8 cellular contexts compared by ENCODE assay signal in the genomic region with DNA sequence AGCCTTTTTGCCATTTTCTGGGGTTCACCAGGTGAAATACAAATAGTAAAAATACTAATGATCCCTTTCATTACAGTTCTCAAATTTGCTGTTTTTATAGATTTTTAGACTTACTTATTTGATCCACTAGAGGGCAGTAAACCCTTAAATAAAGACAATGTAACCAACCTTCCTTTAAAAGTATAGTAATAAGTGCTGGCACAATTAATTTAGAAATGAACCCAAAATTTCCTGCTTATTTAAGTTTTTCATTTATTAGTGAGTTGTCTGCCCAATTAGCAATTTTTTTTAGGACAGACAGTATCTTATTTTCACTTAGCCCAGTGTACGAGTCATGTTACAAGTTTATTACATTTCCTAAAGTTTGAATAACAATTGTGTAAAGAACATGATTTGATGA. TPM values are rescaled to one million over a fixed set of nuclear protein-coding genes. Genes with fewer than 3 reads are reported as not detected.
A peak's percentile ranks its signal among the peaks of the same experiment; 100 is the strongest.
DNase-seq lines count a peak whose midpoint lies in the region; ATAC-seq and TF ChIP-seq lines count a peak whose summit lies in the region.

No MANE protein-coding gene starts in this region.

- no peaks in the 10 kb centered on the region for H3K9me3 Mint-ChIP-seq in Caco-2 (ENCODE audit: unreplicated experiment)
- peaks cover 0 to under 1% of the 10 kb centered on the region in 2 donors for H3K9me3 Mint-ChIP-seq in stimulated activated naive B cell treated with anti-CD40 and anti-IgM and Interleukin-4, amounts not matched to agents 10 μg/mL and 1 μg/mL and 100 μg/mL, for 72 hours

- H3K4me3 ChIP-seq in Caco-2 (ENCODE audit: low read depth, low read length): no peak overlapping the region
- H3K4me3 ChIP-seq in gastroesophageal sphincter: no peak overlapping the region
- no peak overlapping the region for H3K4me3 ChIP-seq in tibial artery

- POLR2A ChIA-PET in Caco-2 (lab: Charles Lee): no interaction called here

- intact Hi-C loops in Caco-2 (cut with micrococcal nuclease; ENCODE audit: unreplicated experiment): loop anchor here (1.0 to 5.0 kb wide), 8 partner anchors 21 to 914 kb away; a partner anchor contains a TSS
- intact Hi-C loops in tibial artery (cut with DNase I; ENCODE audit: low total_unique reads): loop anchor here (5.0 to 10.0 kb wide), 5 partner anchors 159 to 379 kb away; a partner anchor contains a TSS

- H3K36me3 ChIP-seq in Caco-2 (ENCODE audit: control insufficient read depth, insufficient read depth, low read length): no peaks in the 10 kb centered on the region
- no peaks in the 10 kb centered on the region for H3K36me3 ChIP-seq in gastroesophageal sphincter
- H3K36me3 ChIP-seq in tibial artery: no peaks in the 10 kb centered on the region

- H3K27ac Mint-ChIP-seq in Caco-2 (ENCODE audit: unreplicated experiment): no peak overlapping the region
- H3K27ac Mint-ChIP-seq in stimulated activated naive B cell treated with anti-CD40 and anti-IgM and Interleukin-4, amounts not matched to agents 10 μg/mL and 1 μg/mL and 100 μg/mL, for 72 hours: no peak overlapping the region

- H3K36me3 Mint-ChIP-seq in Caco-2 (ENCODE audit: insufficient read depth, unreplicated experiment): peaks cover 13% of the 10 kb centered on the region
- H3K36me3 Mint-ChIP-seq in stimulated activated naive B cell treated with anti-CD40 and anti-IgM and Interleukin-4, amounts not matched to agents 10 μg/mL and 1 μg/mL and 100 μg/mL, for 72 hours: peaks cover 3 to 6% of the 10 kb centered on the region in 2 donors

- TF ChIP-seq POLR2A in gastroesophageal sphincter (IDR thresholded peaks at IDR 0.05): no peak

- ATAC-seq in gastroesophageal sphincter (no peak), HG02884 (IDR thresholded peaks at IDR 0.05; ENCODE audit: unreplicated experiment) (no peak), HG03095 (IDR thresholded peaks at IDR 0.05; ENCODE audit: unreplicated experiment) (no peak)
- ATAC-seq in stimulated activated naive B cell treated with anti-CD40 and anti-IgM and Interleukin-4, amounts not matched to agents 10 μg/mL and 1 μg/mL and 100 μg/mL, for 72 hours (replicated peaks): no peak

- H3K4me1 ChIP-seq in Caco-2: no peaks in the 10 kb centered on the region; the same call in 1 of the 2 replicates
- peaks cover 0 to 9% (median 0%) of the 10 kb centered on the region in 3 donors for H3K4me1 ChIP-seq in gastroesophageal sphincter
- H3K4me1 ChIP-seq in tibial artery: peaks cover 0 to 8% (median 5%) of the 10 kb centered on the region in 4 donors

- H3K27me3 Mint-ChIP-seq in Caco-2 (ENCODE audit: insufficient read depth, unreplicated experiment): no peaks in the 10 kb centered on the region
- no peaks in the 10 kb centered on the region for H3K27me3 Mint-ChIP-seq in stimulated activated naive B cell treated with anti-CD40 and anti-IgM and Interleukin-4, amounts not matched to agents 10 μg/mL and 1 μg/mL and 100 μg/mL, for 72 hours

- H3K27ac ChIP-seq in gastroesophageal sphincter (no peak overlapping the region), tibial artery (no peak overlapping the region)

- H3K4me1 Mint-ChIP-seq in Caco-2 (ENCODE audit: low read depth, unreplicated experiment): peaks cover 21% of the 10 kb centered on the region
- peaks cover 24 to 48% of the 10 kb centered on the region in 2 donors for H3K4me1 Mint-ChIP-seq in stimulated activated naive B cell treated with anti-CD40 and anti-IgM and Interleukin-4, amounts not matched to agents 10 μg/mL and 1 μg/mL and 100 μg/mL, for 72 hours

- CTCF ChIA-PET in Caco-2 (lab: Charles Lee): no interaction called here

- peak; percentile 59 to 75 for TF ChIP-seq CTCF in Caco-2 (IDR thresholded peaks at IDR 0.05; ENCODE audit: insufficient read depth in 1 of 2, low read depth in 1 of 2, low read length in 1 of 2, severe bottlenecking in 1 of 2, unreplicated experiment in 1 of 2)
- peak; percentile 52 to 63 (median 58) for TF ChIP-seq CTCF in gastroesophageal sphincter (IDR thresholded peaks at IDR 0.05)
- peak; percentile 55 to 60 for TF ChIP-seq CTCF in tibial artery (IDR thresholded peaks at IDR 0.05)

- DNase-seq in Caco-2 (no peak), Kasumi-1 (lab: John Stamatoyannopoulos, UW) (peak; percentile 64 to 83), SKM-1 (lab: John Stamatoyannopoulos, UW; ENCODE audit: unreplicated experiment) (peak; percentile 25), tibial artery (no peak)
- no peak for DNase-seq in stimulated activated naive B cell treated with anti-CD40 and anti-IgM and Interleukin-4, amounts not matched to agents 10 μg/mL and 1 μg/mL and 100 μg/mL, for 72 hours

- WGBS in gastroesophageal sphincter (ENCODE audit: low coverage in 1 of 2), 2 donors: 42 to 47% methylated on average over 1 of the region's 1 CpG

- H3K27me3 ChIP-seq in Caco-2 (replicated peaks; ENCODE audit: control insufficient read depth, insufficient read depth, low read length): no peaks in the 10 kb centered on the region
- H3K27me3 ChIP-seq in gastroesophageal sphincter: no peaks in the 10 kb centered on the region
- H3K27me3 ChIP-seq in tibial artery: no peaks in the 10 kb centered on the region

- no peak overlapping the region for H3K4me3 Mint-ChIP-seq in Caco-2 (ENCODE audit: unreplicated experiment)
- no peak overlapping the region for H3K4me3 Mint-ChIP-seq in stimulated activated naive B cell treated with anti-CD40 and anti-IgM and Interleukin-4, amounts not matched to agents 10 μg/mL and 1 μg/mL and 100 μg/mL, for 72 hours

- BruUV-seq in Caco-2 (replicated peaks; lab: Mats Ljungman, UMichigan): no TSS peak

- TF ChIP-seq EP300 in gastroesophageal sphincter (IDR thresholded peaks at IDR 0.05): no peak

- H3K9me3 ChIP-seq in Caco-2 (no peaks in the 10 kb centered on the region), gastroesophageal sphincter (no peaks in the 10 kb centered on the region), tibial artery (no peaks in the 10 kb centered on the region)

RNA-seq across cellular contexts. Expression of a gene that starts 4.7 kb away (rescaled TPM):
- total RNA-seq in Caco-2 (2022): 20.1 and 22.0 TPM in 2 replicates
- 1 to 10 TPM in 2 of 4 donors, under 1 TPM in 2; 0.31 to 2.3 (median 1.0) TPM for total RNA-seq in gastroesophageal sphincter

RNA-seq across cellular contexts. Expression of a gene that starts 6.0 kb away (rescaled TPM):
- 107 TPM in 2 replicates for total RNA-seq in Caco-2 (2022)
- 10 to 100 TPM; 22.8 to 62.2 (median 42.4) TPM for total RNA-seq in gastroesophageal sphincter

Comparison
In these comparisons a context has a peak if more than half of its experiments do, and no peak if none do; other contexts are left out.
1. DNase-seq: peak in Kasumi-1 (2 of 2) and SKM-1 (single experiment); none in Caco-2 (0 of 2), tibial artery (0 of 2) and stimulated activated naive B cell treated with anti-CD40 and anti-IgM and Interleukin-4, amounts not matched to agents 10 μg/mL and 1 μg/mL and 100 μg/mL, for 72 hours (single experiment).
2. Peak in every context shown above with its lines, with median percentiles within 50 percentile points of each other: CTCF ChIP-seq.